In the genomic region with DNA sequence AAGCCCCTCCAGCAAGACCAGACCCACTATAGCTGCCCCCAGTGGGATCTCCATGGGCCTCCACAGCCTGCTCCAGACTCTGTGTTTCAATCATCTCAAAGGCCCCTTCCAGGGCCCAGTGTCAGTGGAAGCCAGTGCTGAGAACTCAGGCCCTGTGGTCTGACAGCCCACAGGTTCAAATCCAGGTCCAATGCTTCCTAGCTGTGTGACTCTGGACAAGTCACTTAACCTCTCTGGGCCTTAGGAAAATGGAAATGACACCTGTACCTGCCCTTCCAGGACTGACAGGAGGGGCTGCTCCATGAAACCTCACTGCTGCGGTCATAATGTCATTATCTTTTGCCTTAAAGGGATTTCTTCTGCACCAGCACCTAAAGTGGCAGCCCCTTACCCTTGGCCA, we compare ENCODE assay signal across 10 cellular contexts.
A peak's percentile ranks its signal among the peaks of the same experiment; 100 is the strongest.
DNase-seq lines count a peak whose midpoint lies in the region; ATAC-seq and TF ChIP-seq lines count a peak whose summit lies in the region.
"Had no signal": no experiment of that assay in that cellular context is flagged by ENCODE, and none has a peak within 500 bp of the region (broad histone marks: within the 10 kb centered on the region; RNA-seq: fewer than 3 reads in every experiment).

No MANE protein-coding gene starts in this region.

- H3K4me1 ChIP-seq in OCI-LY3 (ENCODE audit: low read length) (peaks cover 17% of the 10 kb centered on the region), thyroid gland (no peaks in the 10 kb centered on the region)
- peaks cover 18% of the 10 kb centered on the region for H3K4me1 ChIP-seq in effector memory CD4-positive, alpha-beta T cell (ENCODE audit: control insufficient read depth, insufficient read depth, low read length, poor library complexity, severe bottlenecking)

- H3K36me3 ChIP-seq in OCI-LY3 (replicated peaks; ENCODE audit: low read depth, low read length): peaks cover 34% of the 10 kb centered on the region
- peaks cover 6% of the 10 kb centered on the region for H3K36me3 ChIP-seq in effector memory CD4-positive, alpha-beta T cell (ENCODE audit: control insufficient read depth, insufficient read depth, low read length)
- H3K36me3 ChIP-seq in thyroid gland: peaks cover 12 to 18% of the 10 kb centered on the region in 2 donors

- H3K36me3 Mint-ChIP-seq in activated T-cell treated with anti-CD3 and anti-CD28 coated beads, Interleukin-2, amount 50 U/mL, for 24 hours (ENCODE audit: low read depth): peaks cover 70% of the 10 kb centered on the region
- H3K36me3 Mint-ChIP-seq in stimulated activated effector memory CD8-positive, alpha-beta T cell treated with anti-CD3 and anti-CD28 coated beads, Interleukin-12 subunit alpha, Interleukin-12 subunit beta, amount 100 ng/mL, for 72 hours: peaks cover 63% of the 10 kb centered on the region

- H3K4me3 ChIP-seq in OCI-LY3 (ENCODE audit: low read length) (peak overlapping the region; percentile 48; the same call in 1 of the 2 replicates), thyroid gland (replicated peaks in 1 of 3) (no peak overlapping the region), foreskin fibroblast (ENCODE audit: low read depth in 1 of 2, low read length in 2 of 2) (no peak overlapping the region)
- peak overlapping the region; percentile 41 for H3K4me3 ChIP-seq in effector memory CD4-positive, alpha-beta T cell (ENCODE audit: insufficient read depth, low read depth, low read length, poor library complexity, severe bottlenecking)

- peaks cover 11% of the 10 kb centered on the region for H3K9me3 Mint-ChIP-seq in activated T-cell treated with anti-CD3 and anti-CD28 coated beads, Interleukin-2, amount 50 U/mL, for 24 hours
- peaks cover 14% of the 10 kb centered on the region for H3K9me3 Mint-ChIP-seq in stimulated activated effector memory CD8-positive, alpha-beta T cell treated with anti-CD3 and anti-CD28 coated beads, Interleukin-12 subunit alpha, Interleukin-12 subunit beta, amount 100 ng/mL, for 72 hours

- no peak for ATAC-seq in stimulated activated effector memory CD8-positive, alpha-beta T cell treated with anti-CD3 and anti-CD28 coated beads, Interleukin-12 subunit alpha, Interleukin-12 subunit beta, amount 100 ng/mL, for 72 hours

- peak overlapping the region; percentile 89 for H3K27ac Mint-ChIP-seq in activated T-cell treated with anti-CD3 and anti-CD28 coated beads, Interleukin-2, amount 50 U/mL, for 24 hours
- peak overlapping the region; percentile 88 for H3K27ac Mint-ChIP-seq in stimulated activated effector memory CD8-positive, alpha-beta T cell treated with anti-CD3 and anti-CD28 coated beads, Interleukin-12 subunit alpha, Interleukin-12 subunit beta, amount 100 ng/mL, for 72 hours

- no peaks in the 10 kb centered on the region for H3K27me3 Mint-ChIP-seq in activated T-cell treated with anti-CD3 and anti-CD28 coated beads, Interleukin-2, amount 50 U/mL, for 24 hours

- intact Hi-C loops in thyroid gland (cut with DNase I): no loop called here

- peak overlapping the region; percentile 82; the same call in 1 of the 2 replicates for H3K4me2 ChIP-seq in OCI-LY3 (ENCODE audit: low read length)

- no peak for TF ChIP-seq POLR2A in thyroid gland (IDR thresholded peaks at IDR 0.05)

- DNase-seq in activated T-cell treated with anti-CD3 and anti-CD28 coated beads, Interleukin-2, amount 50 U/mL, for 24 hours: no peak
- DNase-seq in activated T-cell treated with anti-CD3 and anti-CD28 coated beads, Interleukin-2, amount 50 U/mL, for 48 hours: no peak
- no peak for DNase-seq in effector memory CD4-positive, alpha-beta T cell
- DNase-seq in stimulated activated effector memory CD8-positive, alpha-beta T cell treated with anti-CD3 and anti-CD28 coated beads, Interleukin-12 subunit alpha, Interleukin-12 subunit beta, amount 100 ng/mL, for 72 hours (ENCODE audit: low spot score in 2 of 2): no peak
- DNase-seq in amniotic stem cell (lab: John Stamatoyannopoulos, UW) (no peak), thyroid gland (no peak), foreskin fibroblast (no peak)
- DNase-seq: ACHN, NCI-H2081 treated with DMSO at 0.1 percent for 48 hours had no signal

- peaks cover 5% of the 10 kb centered on the region for H3K9me3 ChIP-seq in OCI-LY3 (ENCODE audit: insufficient read depth, low read length)
- no peaks in the 10 kb centered on the region for H3K9me3 ChIP-seq in effector memory CD4-positive, alpha-beta T cell (ENCODE audit: control insufficient read depth, low read length)
- H3K9me3 ChIP-seq in thyroid gland: no peaks in the 10 kb centered on the region

- WGBS in thyroid gland, 2 donors: 100% methylated on average over 1 of the region's 1 CpG

- H3K27me3 ChIP-seq in OCI-LY3 (ENCODE audit: low read depth, low read length) (no peaks in the 10 kb centered on the region), thyroid gland (no peaks in the 10 kb centered on the region)
- no peaks in the 10 kb centered on the region for H3K27me3 ChIP-seq in effector memory CD4-positive, alpha-beta T cell (replicated peaks; ENCODE audit: control insufficient read depth, insufficient read depth, low read length, poor library complexity, severe bottlenecking)

- H3K4me1 Mint-ChIP-seq in activated T-cell treated with anti-CD3 and anti-CD28 coated beads, Interleukin-2, amount 50 U/mL, for 24 hours (ENCODE audit: low read depth): peaks cover 49% of the 10 kb centered on the region
- H3K4me1 Mint-ChIP-seq in stimulated activated effector memory CD8-positive, alpha-beta T cell treated with anti-CD3 and anti-CD28 coated beads, Interleukin-12 subunit alpha, Interleukin-12 subunit beta, amount 100 ng/mL, for 72 hours: peaks cover 82% of the 10 kb centered on the region

- peak overlapping the region; percentile 43 for H3K27ac ChIP-seq in OCI-LY3 (ENCODE audit: low read length)
- H3K27ac ChIP-seq in effector memory CD4-positive, alpha-beta T cell (ENCODE audit: insufficient read depth, low read length, poor library complexity, severe bottlenecking): peak overlapping the region; percentile 66
- H3K27ac ChIP-seq in thyroid gland: no peak overlapping the region

- H3K4me3 Mint-ChIP-seq in activated T-cell treated with anti-CD3 and anti-CD28 coated beads, Interleukin-2, amount 50 U/mL, for 24 hours: peak overlapping the region; percentile 65
- H3K4me3 Mint-ChIP-seq in stimulated activated effector memory CD8-positive, alpha-beta T cell treated with anti-CD3 and anti-CD28 coated beads, Interleukin-12 subunit alpha, Interleukin-12 subunit beta, amount 100 ng/mL, for 72 hours: peak overlapping the region; percentile 76

- H4K20me1 ChIP-seq in OCI-LY3 (ENCODE audit: insufficient read depth, low read length): peaks cover 13% of the 10 kb centered on the region; the same call in 1 of the 2 replicates

- TF ChIP-seq CTCF in OCI-LY3 (IDR thresholded peaks at IDR 0.05; ENCODE audit: low read depth, low read length) (no peak), thyroid gland (IDR thresholded peaks at IDR 0.05) (no peak), foreskin fibroblast (IDR thresholded peaks at IDR 0.05; ENCODE audit: low read depth, low read length) (no peak)

- peaks cover 8% of the 10 kb centered on the region; the same call in 1 of the 2 replicates for H3K79me2 ChIP-seq in OCI-LY3 (ENCODE audit: low read length)

- H2AFZ ChIP-seq in OCI-LY3 (ENCODE audit: low read depth, low read length): no peak overlapping the region

- H3K9ac ChIP-seq in OCI-LY3 (ENCODE audit: low read length): no peak overlapping the region; the same call in 1 of the 2 replicates

Comparison
In these comparisons a context has a peak if more than half of its experiments do, and no peak if none do; other contexts are left out.
1. H3K27ac ChIP-seq: peak in OCI-LY3 (single experiment) and effector memory CD4-positive, alpha-beta T cell (single experiment); none in thyroid gland (0 of 3).
2. H3K4me3 ChIP-seq: peak in OCI-LY3 (single experiment) and effector memory CD4-positive, alpha-beta T cell (single experiment); none in thyroid gland (0 of 3) and foreskin fibroblast (0 of 2).